Comparison of ENCODE assay signal across 1 cellular context in the genomic region with DNA sequence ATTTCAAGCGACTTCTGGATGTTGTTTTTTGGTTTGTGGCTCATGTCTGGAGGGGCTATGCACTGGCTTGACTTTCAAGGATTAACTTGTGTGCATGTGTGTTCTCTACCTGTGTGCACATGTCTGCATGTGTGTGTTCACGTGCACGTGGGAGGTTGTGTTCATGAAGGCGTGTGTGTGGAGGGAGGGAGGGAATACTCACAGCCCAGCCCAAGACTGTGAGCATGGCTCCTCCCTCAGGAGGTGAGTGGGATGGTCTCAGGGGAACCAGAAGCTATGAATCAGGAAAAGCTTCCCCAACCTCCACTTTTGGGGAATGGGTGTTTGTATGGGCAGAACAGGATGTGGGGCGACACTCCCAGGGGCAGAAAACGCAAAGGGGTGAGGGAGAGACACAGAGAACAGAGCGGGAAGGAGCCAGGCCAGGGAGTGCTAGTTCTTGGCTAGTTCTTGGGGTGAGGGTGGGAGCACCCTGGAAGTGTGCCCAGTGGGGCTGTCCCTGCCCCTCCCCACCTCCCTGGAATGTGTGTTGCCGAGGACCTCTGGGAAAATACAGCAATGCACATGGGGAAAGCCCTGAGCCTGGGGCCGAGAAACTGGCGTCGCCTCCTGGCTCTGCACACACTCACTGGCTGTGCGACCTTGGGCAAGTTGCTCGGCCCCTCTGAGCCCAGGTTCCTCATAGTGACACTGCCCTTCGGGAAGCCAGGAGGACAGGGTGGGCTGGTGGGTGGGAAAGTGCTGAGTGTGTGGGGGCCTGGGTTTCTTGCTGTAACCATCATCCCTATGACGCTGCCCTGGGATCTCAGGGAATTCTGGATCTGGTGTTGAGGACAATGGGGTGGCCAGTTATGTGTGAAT.
TF ChIP-seq lines count a peak whose summit lies in the region.

No MANE protein-coding gene starts in this region.

TF ChIP-seq in K562, 482 proteins besides CTCF, POLR2A, EP300 and RAD21 (continued from another document and continues in another):
- TF ChIP-seq, protein P1, sequence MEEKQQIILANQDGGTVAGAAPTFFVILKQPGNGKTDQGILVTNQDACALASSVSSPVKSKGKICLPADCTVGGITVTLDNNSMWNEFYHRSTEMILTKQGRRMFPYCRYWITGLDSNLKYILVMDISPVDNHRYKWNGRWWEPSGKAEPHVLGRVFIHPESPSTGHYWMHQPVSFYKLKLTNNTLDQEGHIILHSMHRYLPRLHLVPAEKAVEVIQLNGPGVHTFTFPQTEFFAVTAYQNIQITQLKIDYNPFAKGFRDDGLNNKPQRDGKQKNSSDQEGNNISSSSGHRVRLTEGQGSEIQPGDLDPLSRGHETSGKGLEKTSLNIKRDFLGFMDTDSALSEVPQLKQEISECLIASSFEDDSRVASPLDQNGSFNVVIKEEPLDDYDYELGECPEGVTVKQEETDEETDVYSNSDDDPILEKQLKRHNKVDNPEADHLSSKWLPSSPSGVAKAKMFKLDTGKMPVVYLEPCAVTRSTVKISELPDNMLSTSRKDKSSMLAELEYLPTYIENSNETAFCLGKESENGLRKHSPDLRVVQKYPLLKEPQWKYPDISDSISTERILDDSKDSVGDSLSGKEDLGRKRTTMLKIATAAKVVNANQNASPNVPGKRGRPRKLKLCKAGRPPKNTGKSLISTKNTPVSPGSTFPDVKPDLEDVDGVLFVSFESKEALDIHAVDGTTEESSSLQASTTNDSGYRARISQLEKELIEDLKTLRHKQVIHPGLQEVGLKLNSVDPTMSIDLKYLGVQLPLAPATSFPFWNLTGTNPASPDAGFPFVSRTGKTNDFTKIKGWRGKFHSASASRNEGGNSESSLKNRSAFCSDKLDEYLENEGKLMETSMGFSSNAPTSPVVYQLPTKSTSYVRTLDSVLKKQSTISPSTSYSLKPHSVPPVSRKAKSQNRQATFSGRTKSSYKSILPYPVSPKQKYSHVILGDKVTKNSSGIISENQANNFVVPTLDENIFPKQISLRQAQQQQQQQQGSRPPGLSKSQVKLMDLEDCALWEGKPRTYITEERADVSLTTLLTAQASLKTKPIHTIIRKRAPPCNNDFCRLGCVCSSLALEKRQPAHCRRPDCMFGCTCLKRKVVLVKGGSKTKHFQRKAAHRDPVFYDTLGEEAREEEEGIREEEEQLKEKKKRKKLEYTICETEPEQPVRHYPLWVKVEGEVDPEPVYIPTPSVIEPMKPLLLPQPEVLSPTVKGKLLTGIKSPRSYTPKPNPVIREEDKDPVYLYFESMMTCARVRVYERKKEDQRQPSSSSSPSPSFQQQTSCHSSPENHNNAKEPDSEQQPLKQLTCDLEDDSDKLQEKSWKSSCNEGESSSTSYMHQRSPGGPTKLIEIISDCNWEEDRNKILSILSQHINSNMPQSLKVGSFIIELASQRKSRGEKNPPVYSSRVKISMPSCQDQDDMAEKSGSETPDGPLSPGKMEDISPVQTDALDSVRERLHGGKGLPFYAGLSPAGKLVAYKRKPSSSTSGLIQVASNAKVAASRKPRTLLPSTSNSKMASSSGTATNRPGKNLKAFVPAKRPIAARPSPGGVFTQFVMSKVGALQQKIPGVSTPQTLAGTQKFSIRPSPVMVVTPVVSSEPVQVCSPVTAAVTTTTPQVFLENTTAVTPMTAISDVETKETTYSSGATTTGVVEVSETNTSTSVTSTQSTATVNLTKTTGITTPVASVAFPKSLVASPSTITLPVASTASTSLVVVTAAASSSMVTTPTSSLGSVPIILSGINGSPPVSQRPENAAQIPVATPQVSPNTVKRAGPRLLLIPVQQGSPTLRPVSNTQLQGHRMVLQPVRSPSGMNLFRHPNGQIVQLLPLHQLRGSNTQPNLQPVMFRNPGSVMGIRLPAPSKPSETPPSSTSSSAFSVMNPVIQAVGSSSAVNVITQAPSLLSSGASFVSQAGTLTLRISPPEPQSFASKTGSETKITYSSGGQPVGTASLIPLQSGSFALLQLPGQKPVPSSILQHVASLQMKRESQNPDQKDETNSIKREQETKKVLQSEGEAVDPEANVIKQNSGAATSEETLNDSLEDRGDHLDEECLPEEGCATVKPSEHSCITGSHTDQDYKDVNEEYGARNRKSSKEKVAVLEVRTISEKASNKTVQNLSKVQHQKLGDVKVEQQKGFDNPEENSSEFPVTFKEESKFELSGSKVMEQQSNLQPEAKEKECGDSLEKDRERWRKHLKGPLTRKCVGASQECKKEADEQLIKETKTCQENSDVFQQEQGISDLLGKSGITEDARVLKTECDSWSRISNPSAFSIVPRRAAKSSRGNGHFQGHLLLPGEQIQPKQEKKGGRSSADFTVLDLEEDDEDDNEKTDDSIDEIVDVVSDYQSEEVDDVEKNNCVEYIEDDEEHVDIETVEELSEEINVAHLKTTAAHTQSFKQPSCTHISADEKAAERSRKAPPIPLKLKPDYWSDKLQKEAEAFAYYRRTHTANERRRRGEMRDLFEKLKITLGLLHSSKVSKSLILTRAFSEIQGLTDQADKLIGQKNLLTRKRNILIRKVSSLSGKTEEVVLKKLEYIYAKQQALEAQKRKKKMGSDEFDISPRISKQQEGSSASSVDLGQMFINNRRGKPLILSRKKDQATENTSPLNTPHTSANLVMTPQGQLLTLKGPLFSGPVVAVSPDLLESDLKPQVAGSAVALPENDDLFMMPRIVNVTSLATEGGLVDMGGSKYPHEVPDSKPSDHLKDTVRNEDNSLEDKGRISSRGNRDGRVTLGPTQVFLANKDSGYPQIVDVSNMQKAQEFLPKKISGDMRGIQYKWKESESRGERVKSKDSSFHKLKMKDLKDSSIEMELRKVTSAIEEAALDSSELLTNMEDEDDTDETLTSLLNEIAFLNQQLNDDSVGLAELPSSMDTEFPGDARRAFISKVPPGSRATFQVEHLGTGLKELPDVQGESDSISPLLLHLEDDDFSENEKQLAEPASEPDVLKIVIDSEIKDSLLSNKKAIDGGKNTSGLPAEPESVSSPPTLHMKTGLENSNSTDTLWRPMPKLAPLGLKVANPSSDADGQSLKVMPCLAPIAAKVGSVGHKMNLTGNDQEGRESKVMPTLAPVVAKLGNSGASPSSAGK (IDR thresholded peaks at IDR 0.05): peak; percentile 80
- TF ChIP-seq, protein P2, sequence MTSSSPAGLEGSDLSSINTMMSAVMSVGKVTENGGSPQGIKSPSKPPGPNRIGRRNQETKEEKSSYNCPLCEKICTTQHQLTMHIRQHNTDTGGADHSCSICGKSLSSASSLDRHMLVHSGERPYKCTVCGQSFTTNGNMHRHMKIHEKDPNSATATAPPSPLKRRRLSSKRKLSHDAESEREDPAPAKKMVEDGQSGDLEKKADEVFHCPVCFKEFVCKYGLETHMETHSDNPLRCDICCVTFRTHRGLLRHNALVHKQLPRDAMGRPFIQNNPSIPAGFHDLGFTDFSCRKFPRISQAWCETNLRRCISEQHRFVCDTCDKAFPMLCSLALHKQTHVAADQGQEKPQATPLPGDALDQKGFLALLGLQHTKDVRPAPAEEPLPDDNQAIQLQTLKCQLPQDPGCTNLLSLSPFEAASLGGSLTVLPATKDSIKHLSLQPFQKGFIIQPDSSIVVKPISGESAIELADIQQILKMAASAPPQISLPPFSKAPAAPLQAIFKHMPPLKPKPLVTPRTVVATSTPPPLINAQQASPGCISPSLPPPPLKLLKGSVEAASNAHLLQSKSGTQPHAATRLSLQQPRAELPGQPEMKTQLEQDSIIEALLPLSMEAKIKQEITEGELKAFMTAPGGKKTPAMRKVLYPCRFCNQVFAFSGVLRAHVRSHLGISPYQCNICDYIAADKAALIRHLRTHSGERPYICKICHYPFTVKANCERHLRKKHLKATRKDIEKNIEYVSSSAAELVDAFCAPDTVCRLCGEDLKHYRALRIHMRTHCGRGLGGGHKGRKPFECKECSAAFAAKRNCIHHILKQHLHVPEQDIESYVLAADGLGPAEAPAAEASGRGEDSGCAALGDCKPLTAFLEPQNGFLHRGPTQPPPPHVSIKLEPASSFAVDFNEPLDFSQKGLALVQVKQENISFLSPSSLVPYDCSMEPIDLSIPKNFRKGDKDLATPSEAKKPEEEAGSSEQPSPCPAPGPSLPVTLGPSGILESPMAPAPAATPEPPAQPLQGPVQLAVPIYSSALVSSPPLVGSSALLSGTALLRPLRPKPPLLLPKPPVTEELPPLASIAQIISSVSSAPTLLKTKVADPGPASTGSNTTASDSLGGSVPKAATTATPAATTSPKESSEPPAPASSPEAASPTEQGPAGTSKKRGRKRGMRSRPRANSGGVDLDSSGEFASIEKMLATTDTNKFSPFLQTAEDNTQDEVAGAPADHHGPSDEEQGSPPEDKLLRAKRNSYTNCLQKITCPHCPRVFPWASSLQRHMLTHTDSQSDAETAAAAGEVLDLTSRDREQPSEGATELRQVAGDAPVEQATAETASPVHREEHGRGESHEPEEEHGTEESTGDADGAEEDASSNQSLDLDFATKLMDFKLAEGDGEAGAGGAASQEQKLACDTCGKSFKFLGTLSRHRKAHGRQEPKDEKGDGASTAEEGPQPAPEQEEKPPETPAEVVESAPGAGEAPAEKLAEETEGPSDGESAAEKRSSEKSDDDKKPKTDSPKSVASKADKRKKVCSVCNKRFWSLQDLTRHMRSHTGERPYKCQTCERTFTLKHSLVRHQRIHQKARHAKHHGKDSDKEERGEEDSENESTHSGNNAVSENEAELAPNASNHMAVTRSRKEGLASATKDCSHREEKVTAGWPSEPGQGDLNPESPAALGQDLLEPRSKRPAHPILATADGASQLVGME (CRISPR knock-in tag; IDR thresholded peaks at IDR 0.05): no peak
- TF ChIP-seq ZNF146 (CRISPR knock-in tag; IDR thresholded peaks at IDR 0.05; ENCODE audit: unreplicated experiment) (no peak), ARID1B (IDR thresholded peaks at IDR 0.05) (peak; percentile 13; the same call in 1 of the 2 replicates), HNRNPUL1 (IDR thresholded peaks at IDR 0.05; ENCODE audit: low read length) (no peak), HDAC1 (IDR thresholded peaks at IDR 0.05) (0 out of 4 replicates have a peak, but pooled peaks of 1 of the 2 experiments have one; percentile 19), GATAD2A (IDR thresholded peaks at IDR 0.05) (no peak), BHLHE40 (IDR thresholded peaks at IDR 0.05; ENCODE audit: low read length) (peak; percentile 94), RBM17 (IDR thresholded peaks at IDR 0.05; ENCODE audit: borderline replicate concordance, low read depth, low read length) (no peak), DIDO1 (tag; IDR thresholded peaks at IDR 0.05; ENCODE audit: low read depth) (peak; percentile 70), NCOR1 (IDR thresholded peaks at IDR 0.05) (0 out of 2 replicates have a peak, but pooled peaks have one; percentile 9), PRMT5 (CRISPR knock-in tag; IDR thresholded peaks at IDR 0.05) (no peak), KDM1A (IDR thresholded peaks at IDR 0.05) (peak in 1 of 2 experiments; percentile 48; a peak in 1 of 4 replicates), ZFP36 (IDR thresholded peaks at IDR 0.05; ENCODE audit: low read depth, low read length, partially characterized antibody) (peak; percentile 34), RB1 (IDR thresholded peaks at IDR 0.05; ENCODE audit: low read depth) (0 out of 2 replicates have a peak, but pooled peaks have one; percentile 38)
- TF ChIP-seq, protein P3, sequence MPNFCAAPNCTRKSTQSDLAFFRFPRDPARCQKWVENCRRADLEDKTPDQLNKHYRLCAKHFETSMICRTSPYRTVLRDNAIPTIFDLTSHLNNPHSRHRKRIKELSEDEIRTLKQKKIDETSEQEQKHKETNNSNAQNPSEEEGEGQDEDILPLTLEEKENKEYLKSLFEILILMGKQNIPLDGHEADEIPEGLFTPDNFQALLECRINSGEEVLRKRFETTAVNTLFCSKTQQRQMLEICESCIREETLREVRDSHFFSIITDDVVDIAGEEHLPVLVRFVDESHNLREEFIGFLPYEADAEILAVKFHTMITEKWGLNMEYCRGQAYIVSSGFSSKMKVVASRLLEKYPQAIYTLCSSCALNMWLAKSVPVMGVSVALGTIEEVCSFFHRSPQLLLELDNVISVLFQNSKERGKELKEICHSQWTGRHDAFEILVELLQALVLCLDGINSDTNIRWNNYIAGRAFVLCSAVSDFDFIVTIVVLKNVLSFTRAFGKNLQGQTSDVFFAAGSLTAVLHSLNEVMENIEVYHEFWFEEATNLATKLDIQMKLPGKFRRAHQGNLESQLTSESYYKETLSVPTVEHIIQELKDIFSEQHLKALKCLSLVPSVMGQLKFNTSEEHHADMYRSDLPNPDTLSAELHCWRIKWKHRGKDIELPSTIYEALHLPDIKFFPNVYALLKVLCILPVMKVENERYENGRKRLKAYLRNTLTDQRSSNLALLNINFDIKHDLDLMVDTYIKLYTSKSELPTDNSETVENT (CRISPR knock-in tag; IDR thresholded peaks at IDR 0.05): no peak
- TF ChIP-seq, protein P4, sequence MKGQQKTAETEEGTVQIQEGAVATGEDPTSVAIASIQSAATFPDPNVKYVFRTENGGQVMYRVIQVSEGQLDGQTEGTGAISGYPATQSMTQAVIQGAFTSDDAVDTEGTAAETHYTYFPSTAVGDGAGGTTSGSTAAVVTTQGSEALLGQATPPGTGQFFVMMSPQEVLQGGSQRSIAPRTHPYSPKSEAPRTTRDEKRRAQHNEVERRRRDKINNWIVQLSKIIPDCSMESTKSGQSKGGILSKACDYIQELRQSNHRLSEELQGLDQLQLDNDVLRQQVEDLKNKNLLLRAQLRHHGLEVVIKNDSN (CRISPR knock-in tag; IDR thresholded peaks at IDR 0.05): peak; percentile 33; the same call in 1 of the 2 replicates
- TF ChIP-seq, protein P5, sequence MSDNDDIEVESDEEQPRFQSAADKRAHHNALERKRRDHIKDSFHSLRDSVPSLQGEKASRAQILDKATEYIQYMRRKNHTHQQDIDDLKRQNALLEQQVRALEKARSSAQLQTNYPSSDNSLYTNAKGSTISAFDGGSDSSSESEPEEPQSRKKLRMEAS (CRISPR knock-in tag; IDR thresholded peaks at IDR 0.05): peak; percentile 71
- TF ChIP-seq, protein P6, sequence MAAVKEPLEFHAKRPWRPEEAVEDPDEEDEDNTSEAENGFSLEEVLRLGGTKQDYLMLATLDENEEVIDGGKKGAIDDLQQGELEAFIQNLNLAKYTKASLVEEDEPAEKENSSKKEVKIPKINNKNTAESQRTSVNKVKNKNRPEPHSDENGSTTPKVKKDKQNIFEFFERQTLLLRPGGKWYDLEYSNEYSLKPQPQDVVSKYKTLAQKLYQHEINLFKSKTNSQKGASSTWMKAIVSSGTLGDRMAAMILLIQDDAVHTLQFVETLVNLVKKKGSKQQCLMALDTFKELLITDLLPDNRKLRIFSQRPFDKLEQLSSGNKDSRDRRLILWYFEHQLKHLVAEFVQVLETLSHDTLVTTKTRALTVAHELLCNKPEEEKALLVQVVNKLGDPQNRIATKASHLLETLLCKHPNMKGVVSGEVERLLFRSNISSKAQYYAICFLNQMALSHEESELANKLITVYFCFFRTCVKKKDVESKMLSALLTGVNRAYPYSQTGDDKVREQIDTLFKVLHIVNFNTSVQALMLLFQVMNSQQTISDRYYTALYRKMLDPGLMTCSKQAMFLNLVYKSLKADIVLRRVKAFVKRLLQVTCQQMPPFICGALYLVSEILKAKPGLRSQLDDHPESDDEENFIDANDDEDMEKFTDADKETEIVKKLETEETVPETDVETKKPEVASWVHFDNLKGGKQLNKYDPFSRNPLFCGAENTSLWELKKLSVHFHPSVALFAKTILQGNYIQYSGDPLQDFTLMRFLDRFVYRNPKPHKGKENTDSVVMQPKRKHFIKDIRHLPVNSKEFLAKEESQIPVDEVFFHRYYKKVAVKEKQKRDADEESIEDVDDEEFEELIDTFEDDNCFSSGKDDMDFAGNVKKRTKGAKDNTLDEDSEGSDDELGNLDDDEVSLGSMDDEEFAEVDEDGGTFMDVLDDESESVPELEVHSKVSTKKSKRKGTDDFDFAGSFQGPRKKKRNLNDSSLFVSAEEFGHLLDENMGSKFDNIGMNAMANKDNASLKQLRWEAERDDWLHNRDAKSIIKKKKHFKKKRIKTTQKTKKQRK (IDR thresholded peaks at IDR 0.05; ENCODE audit: borderline replicate concordance, low read depth, low read length): no peak
- TF ChIP-seq, protein P7, sequence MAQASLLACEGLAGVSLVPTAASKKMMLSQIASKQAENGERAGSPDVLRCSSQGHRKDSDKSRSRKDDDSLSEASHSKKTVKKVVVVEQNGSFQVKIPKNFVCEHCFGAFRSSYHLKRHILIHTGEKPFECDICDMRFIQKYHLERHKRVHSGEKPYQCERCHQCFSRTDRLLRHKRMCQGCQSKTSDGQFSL (CRISPR knock-in tag; IDR thresholded peaks at IDR 0.05): no peak
- TF ChIP-seq, protein P7 (tag; IDR thresholded peaks at IDR 0.05): no peak
